23 cellular contexts compared by ENCODE assay signal in genomic region chr19:15098505-15098904, GRCh38. TPM values are rescaled to one million over a fixed set of nuclear protein-coding genes. Genes with fewer than 3 reads are reported as not detected.
"Had no signal": no experiment of that assay in that cellular context is flagged by ENCODE, and none has a peak within 500 bp of the region (broad histone marks: within the 10 kb centered on the region; RNA-seq: fewer than 3 reads in every experiment).

No MANE protein-coding gene starts in this region.

- DNase-seq: central memory CD4-positive, alpha-beta T cell; cortex of kidney; dorsolateral prefrontal cortex; effector memory CD4-positive, alpha-beta T cell; foreskin fibroblast; left colon; left ventricle myocardium superior; mesendoderm; naive thymus-derived CD4-positive, alpha-beta T cell; small intestine; stimulated activated CD4-positive, alpha-beta T cell treated with anti-CD3 and anti-CD28 coated beads, Interleukin-2, amount 100 ng/mL, for 48 hours; stimulated activated naive CD4-positive, alpha-beta T cell treated with Interleukin-2 at 50 U/mL for 16 hours; upper lobe of left lung; uterus had no signal

- H3K4me3 ChIP-seq: dorsolateral prefrontal cortex, esophagus muscularis mucosa, hepatocyte, lung, right atrium auricular region, upper lobe of left lung, uterus had no signal

- H3K27ac ChIP-seq: dorsolateral prefrontal cortex, esophagus muscularis mucosa, hepatocyte, right atrium auricular region, upper lobe of left lung, uterus had no signal

- H3K4me2 ChIP-seq: hepatocyte had no signal

- H3K79me2 ChIP-seq: hepatocyte had no signal

- H2AFZ ChIP-seq: hepatocyte had no signal

- H3K4me1 ChIP-seq: esophagus muscularis mucosa, right atrium auricular region, uterus had no signal

- ATAC-seq: left colon; left ventricle myocardium superior; naive thymus-derived CD4-positive, alpha-beta T cell had no signal

- H3K36me3 ChIP-seq: esophagus muscularis mucosa, right atrium auricular region, upper lobe of left lung, uterus had no signal

- H3K27me3 ChIP-seq: dorsolateral prefrontal cortex, esophagus muscularis mucosa, hepatocyte, right atrium auricular region, upper lobe of left lung, uterus had no signal

RNA-seq across cellular contexts. Expression of gene SYDE1, which starts 8.7 kb away (rescaled TPM):
- total RNA-seq: mononuclear cell had no signal
- polyA plus RNA-seq: neural cell had no signal

RNA-seq across cellular contexts. Expression of gene OR1I1, which starts 16.5 kb away (rescaled TPM):
- total RNA-seq: dorsolateral prefrontal cortex; esophagus muscularis mucosa; hepatocyte; kidney epithelial cell; left colon; left ventricle myocardium superior; lung; mononuclear cell; naive thymus-derived CD4-positive, alpha-beta T cell; osteocyte; pulmonary artery endothelial cell; right atrium auricular region; upper lobe of left lung; uterus had no signal
- polyA plus RNA-seq: hepatocyte; lung; naive thymus-derived CD4-positive, alpha-beta T cell; neural cell; small intestine had no signal

RNA-seq across cellular contexts. Expression of gene CASP14, which starts 49.2 kb away (rescaled TPM):
- total RNA-seq: dorsolateral prefrontal cortex; esophagus muscularis mucosa; hepatocyte; kidney epithelial cell; left colon; left ventricle myocardium superior; lung; mononuclear cell; naive thymus-derived CD4-positive, alpha-beta T cell; osteocyte; pulmonary artery endothelial cell; right atrium auricular region; upper lobe of left lung; uterus had no signal
- polyA plus RNA-seq: hepatocyte; lung; naive thymus-derived CD4-positive, alpha-beta T cell; neural cell; small intestine had no signal
